In the genomic region with DNA sequence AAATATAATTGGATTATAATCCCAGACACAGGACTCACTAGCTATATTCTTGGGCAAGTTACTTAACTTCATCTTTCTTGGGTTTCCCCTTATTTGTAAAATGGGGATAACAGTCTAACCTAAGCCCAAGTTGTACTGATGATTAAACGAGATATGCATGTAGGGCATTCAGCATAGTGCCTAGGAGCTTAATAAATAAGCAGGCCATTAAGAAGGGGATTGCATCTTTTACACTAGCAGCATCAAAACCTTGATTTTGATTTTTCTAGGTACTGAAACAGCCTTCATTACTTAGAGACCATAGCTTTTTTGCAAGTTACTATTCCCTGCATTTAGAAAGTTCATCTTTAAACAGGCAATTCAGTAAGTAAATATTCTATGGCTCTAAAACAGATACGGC, we compare ENCODE assay signal across 9 cellular contexts. TPM values are rescaled to one million over a fixed set of nuclear protein-coding genes. Genes with fewer than 3 reads are reported as not detected.
DNase-seq lines count a peak whose midpoint lies in the region; ATAC-seq and TF ChIP-seq lines count a peak whose summit lies in the region.
"Had no signal": no experiment of that assay in that cellular context is flagged by ENCODE, and none has a peak within 500 bp of the region (broad histone marks: within the 10 kb centered on the region; RNA-seq: fewer than 3 reads in every experiment).

No MANE protein-coding gene starts in this region.

- H3K4me2 ChIP-seq in PC-3 (ENCODE audit: low read length) = peak overlapping the region; percentile 87

- no peaks in the 10 kb centered on the region for H3K9me3 Mint-ChIP-seq in endodermal cell

- DNase-seq in CD1c-positive myeloid dendritic cell (ENCODE audit: extremely low spot score) (peak; percentile 38), PC-3 (no peak), endodermal cell (no peak), NOMO-1 treated with dmso at 0.1 percent for 144 hours (lab: John Stamatoyannopoulos, UW; ENCODE audit: unreplicated experiment) (no peak)
- DNase-seq in stimulated activated CD4-positive, alpha-beta T cell treated with anti-CD3 and anti-CD28 coated beads, Interleukin-15, amount 100 ng/mL, for 24 hours = no peak

- H3K27ac Mint-ChIP-seq in endodermal cell = no peak overlapping the region

- H3K4me1 ChIP-seq in PC-3 (ENCODE audit: insufficient read depth, low read length) = peaks cover 5% of the 10 kb centered on the region; the same call in 1 of the 2 replicates
- H3K4me1 ChIP-seq in endodermal cell (ENCODE audit: control insufficient read depth, insufficient read depth, low read length) = no peaks in the 10 kb centered on the region
- H3K4me1 ChIP-seq in neutrophil (ENCODE audit: control insufficient read depth in 1 of 2, insufficient read depth in 1 of 2, low read depth in 1 of 2, low read length in 1 of 2) = peaks cover 24 to 29% of the 10 kb centered on the region in 2 experiments

- H3K9ac ChIP-seq in PC-3 (ENCODE audit: low read length) (peak overlapping the region; percentile 82), endodermal cell (ENCODE audit: extremely low read depth, low read length, poor library complexity, severe bottlenecking) (peak overlapping the region; percentile 94)

- H4K20me1 ChIP-seq in PC-3 (ENCODE audit: low read length) = peaks cover 5% of the 10 kb centered on the region

- ATAC-seq in PC-3 = no peak
- ATAC-seq in HG03442 (IDR thresholded peaks at IDR 0.05; ENCODE audit: unreplicated experiment) = no peak
- no peak for ATAC-seq in GM19328 (IDR thresholded peaks at IDR 0.05; ENCODE audit: unreplicated experiment)

- no peak overlapping the region for H2AFZ ChIP-seq in PC-3 (ENCODE audit: low read length)

- H3K9me2 ChIP-seq in PC-3 (replicated peaks; ENCODE audit: low read length) = no peaks in the 10 kb centered on the region

- H3K4me1 Mint-ChIP-seq in endodermal cell = peaks cover 12% of the 10 kb centered on the region

- H3K27ac ChIP-seq in PC-3 (ENCODE audit: low read length) = no peak overlapping the region
- H3K27ac ChIP-seq in endodermal cell (ENCODE audit: low read depth, low read length) = no peak overlapping the region
- H3K27ac ChIP-seq in neutrophil = peak overlapping the region; percentile 100
- H3K27ac ChIP-seq: VCaP had no signal

- H3K4me3 Mint-ChIP-seq in endodermal cell = peak overlapping the region; percentile 90

- H3K79me2 ChIP-seq in PC-3 (ENCODE audit: low read length) = peaks cover 38% of the 10 kb centered on the region

- H3K36me3 Mint-ChIP-seq in endodermal cell (ENCODE audit: low read depth) = no peaks in the 10 kb centered on the region

- POLR2A ChIA-PET in PC-3 (lab: Charles Lee; ENCODE audit: unreplicated experiment) = interaction anchor here (0.6 to 0.7 kb wide), 2 partner anchors 233 to 514 kb away, joined by 3 to 10 read pairs; no protein-coding TSS in a partner anchor

- H3K27me3 Mint-ChIP-seq in endodermal cell (ENCODE audit: insufficient read depth) = no peaks in the 10 kb centered on the region

- H3K36me3 ChIP-seq in PC-3 (ENCODE audit: low read depth, low read length) (no peaks in the 10 kb centered on the region), endodermal cell (ENCODE audit: control insufficient read depth, insufficient read depth, low read length) (no peaks in the 10 kb centered on the region), neutrophil (no peaks in the 10 kb centered on the region)

- CTCF ChIA-PET in PC-3 (lab: Charles Lee) = no interaction called here

- WGBS in endodermal cell (ENCODE audit: insufficient coverage in 1 of 2, insufficient read length in 1 of 2), 2 experiments = 83 to 100% methylated on average over 1 to 2 of the region's 2 CpGs

- no peaks in the 10 kb centered on the region for H3F3A ChIP-seq in PC-3 (ENCODE audit: low read length, unreplicated experiment)

- BruUV-seq in PC-3 (replicated peaks; lab: Mats Ljungman, UMichigan) = no TSS peak

- H3K4me3 ChIP-seq in PC-3 (ENCODE audit: low read length) (peak overlapping the region; percentile 74), endodermal cell (ENCODE audit: low read length) (peak overlapping the region; percentile 92), neutrophil (ENCODE audit: low read depth in 1 of 2, low read length in 1 of 2) (peak overlapping the region; percentile 88 to 89)

- H3K9me3 ChIP-seq in PC-3 (ENCODE audit: low read length) (no peaks in the 10 kb centered on the region), endodermal cell (ENCODE audit: control insufficient read depth, low read length) (no peaks in the 10 kb centered on the region), neutrophil (no peaks in the 10 kb centered on the region)

- TF ChIP-seq CTCF in PC-3 (conservative IDR thresholded peaks at IDR 0.05; ENCODE audit: low read depth, low read length) = no peak
- no peak for TF ChIP-seq CTCF in endodermal cell (conservative IDR thresholded peaks at IDR 0.05)
- TF ChIP-seq CTCF in neutrophil (IDR thresholded peaks at IDR 0.05) = no peak

- intact Hi-C loops in PC-3 (cut with micrococcal nuclease) = loop anchor here (10.0 kb wide), 1 partner anchor 558 kb away; no protein-coding TSS in a partner anchor

- no peaks in the 10 kb centered on the region for H3K27me3 ChIP-seq in PC-3 (ENCODE audit: low read length)
- H3K27me3 ChIP-seq in endodermal cell (ENCODE audit: control insufficient read depth, insufficient read depth, low read length, poor library complexity, severe bottlenecking) = no peaks in the 10 kb centered on the region
- no peaks in the 10 kb centered on the region for H3K27me3 ChIP-seq in neutrophil

RNA-seq across cellular contexts. Expression of a gene that starts 2.2 kb away (rescaled TPM):
- total RNA-seq in PC-3 (2014; rRNA removed) = 64.3 and 87.7 TPM in 2 replicates
- 100 to 1,000 TPM in 1 of 2 donors, 10 to 100 TPM in 1; 93.3 to 107 TPM for total RNA-seq in endodermal cell
- polyA plus RNA-seq in endodermal cell (2013, experiment 1 of 2) = 258 TPM
- polyA plus RNA-seq in endodermal cell (2013, experiment 2 of 2) = 233 TPM
